9 cellular contexts compared by ENCODE assay signal in the genomic region with DNA sequence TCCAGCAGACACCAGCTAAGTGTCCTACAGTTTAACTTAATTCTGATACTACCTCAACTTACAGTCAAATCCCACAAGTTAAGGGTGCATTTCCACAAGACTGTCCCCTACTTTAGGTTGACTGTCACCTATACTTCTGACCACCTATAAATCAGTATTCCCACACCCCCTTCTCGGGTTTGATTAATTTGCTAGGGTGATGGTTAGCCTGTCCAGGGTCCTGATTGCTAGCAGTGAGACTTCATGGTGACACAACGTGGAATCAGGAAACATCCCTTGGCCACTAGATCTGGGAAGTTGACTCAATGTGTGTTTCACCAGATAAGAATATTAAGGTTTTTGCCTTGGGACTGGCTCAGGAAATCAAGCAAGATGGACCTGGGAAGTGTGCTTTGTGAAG.
"Had no signal": no experiment of that assay in that cellular context is flagged by ENCODE, and none has a peak within 500 bp of the region (broad histone marks: within the 10 kb centered on the region; RNA-seq: fewer than 3 reads in every experiment).

No MANE protein-coding gene starts in this region.

- H3K27ac ChIP-seq: GM23248, HL-60 had no signal

- FAIRE-seq: HepG2, K562 had no signal

- H3K4me3 ChIP-seq: GM23248, HAP-1, K562 had no signal

- ATAC-seq: HCT116, HepG2, K562 had no signal

- H3K36me3 ChIP-seq: HAP-1 had no signal

- DNase-seq: GM23248, GOT3, H7, KG1 had no signal

- H3K9ac ChIP-seq: GM23248 had no signal

- H3K4me1 ChIP-seq: HAP-1 had no signal

- H2AFZ ChIP-seq: GM23248 had no signal
